In the genomic region with DNA sequence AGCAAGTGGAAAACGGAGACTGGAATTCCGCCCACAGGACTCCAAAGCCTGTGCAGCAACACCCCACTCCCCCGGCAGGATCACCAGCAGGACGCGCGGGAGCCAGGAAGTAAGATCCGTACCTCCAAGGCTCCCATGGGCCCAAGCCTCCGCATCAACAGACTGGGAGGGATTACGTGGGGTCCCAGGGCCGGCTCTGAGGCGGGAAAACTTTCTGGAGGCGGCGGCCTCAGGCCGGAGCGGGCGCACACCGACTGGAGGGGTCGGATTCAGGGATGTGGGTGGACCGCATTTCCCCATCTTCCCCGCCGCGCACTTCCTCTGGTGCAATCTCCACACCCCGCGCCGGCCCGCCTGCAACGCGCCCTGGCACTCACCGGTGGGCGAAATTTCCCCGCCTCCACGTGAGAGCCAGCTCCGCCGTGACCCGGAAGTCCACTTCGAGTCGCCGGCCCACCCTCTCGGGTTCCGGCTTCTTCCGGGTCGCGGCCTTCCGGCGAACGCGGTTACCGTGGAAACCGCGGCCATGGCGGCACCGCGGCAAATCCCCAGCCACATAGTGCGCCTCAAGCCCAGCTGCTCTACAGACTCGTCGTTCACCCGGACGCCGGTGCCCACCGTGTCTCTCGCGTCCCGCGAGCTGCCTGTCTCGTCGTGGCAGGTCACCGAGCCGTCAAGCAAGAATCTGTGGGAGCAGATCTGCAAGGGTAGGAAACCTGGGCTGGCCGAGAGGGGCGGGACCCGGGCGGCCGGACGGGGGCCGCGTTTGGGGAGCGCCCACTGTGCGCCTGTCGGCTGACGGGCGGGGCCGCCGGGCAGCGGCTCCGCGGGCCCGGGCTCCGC, we compare ENCODE assay signal across 1 cellular context.
A peak's percentile ranks its signal among the peaks of the same experiment; 100 is the strongest.
TF ChIP-seq lines count a peak whose summit lies in the region.

A gene with protein sequence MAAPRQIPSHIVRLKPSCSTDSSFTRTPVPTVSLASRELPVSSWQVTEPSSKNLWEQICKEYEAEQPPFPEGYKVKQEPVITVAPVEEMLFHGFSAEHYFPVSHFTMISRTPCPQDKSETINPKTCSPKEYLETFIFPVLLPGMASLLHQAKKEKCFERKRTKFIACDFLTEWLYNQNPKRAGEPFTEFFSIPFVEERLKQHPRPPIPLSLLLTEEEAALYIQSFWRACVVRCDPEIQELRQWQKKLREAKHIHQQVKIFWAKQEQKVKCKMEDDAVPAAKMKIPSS (plus strand): TSS at position 491 of the 843 bp plus-strand sequence. CDS start 36 bp downstream, at position 527.
A gene with protein sequence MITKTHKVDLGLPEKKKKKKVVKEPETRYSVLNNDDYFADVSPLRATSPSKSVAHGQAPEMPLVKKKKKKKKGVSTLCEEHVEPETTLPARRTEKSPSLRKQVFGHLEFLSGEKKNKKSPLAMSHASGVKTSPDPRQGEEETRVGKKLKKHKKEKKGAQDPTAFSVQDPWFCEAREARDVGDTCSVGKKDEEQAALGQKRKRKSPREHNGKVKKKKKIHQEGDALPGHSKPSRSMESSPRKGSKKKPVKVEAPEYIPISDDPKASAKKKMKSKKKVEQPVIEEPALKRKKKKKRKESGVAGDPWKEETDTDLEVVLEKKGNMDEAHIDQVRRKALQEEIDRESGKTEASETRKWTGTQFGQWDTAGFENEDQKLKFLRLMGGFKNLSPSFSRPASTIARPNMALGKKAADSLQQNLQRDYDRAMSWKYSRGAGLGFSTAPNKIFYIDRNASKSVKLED (minus strand): TSS at position 447 of the 843 bp plus-strand sequence. CDS start 3,192 bp downstream, outside the sequence.

TF ChIP-seq in K562, 482 proteins besides CTCF, POLR2A, EP300 and RAD21 (continued from another document and continues in another):
- TF ChIP-seq, protein P1, sequence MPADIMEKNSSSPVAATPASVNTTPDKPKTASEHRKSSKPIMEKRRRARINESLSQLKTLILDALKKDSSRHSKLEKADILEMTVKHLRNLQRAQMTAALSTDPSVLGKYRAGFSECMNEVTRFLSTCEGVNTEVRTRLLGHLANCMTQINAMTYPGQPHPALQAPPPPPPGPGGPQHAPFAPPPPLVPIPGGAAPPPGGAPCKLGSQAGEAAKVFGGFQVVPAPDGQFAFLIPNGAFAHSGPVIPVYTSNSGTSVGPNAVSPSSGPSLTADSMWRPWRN (IDR thresholded peaks at IDR 0.05; ENCODE audit: low read depth): no peak
- TF ChIP-seq, protein P2, sequence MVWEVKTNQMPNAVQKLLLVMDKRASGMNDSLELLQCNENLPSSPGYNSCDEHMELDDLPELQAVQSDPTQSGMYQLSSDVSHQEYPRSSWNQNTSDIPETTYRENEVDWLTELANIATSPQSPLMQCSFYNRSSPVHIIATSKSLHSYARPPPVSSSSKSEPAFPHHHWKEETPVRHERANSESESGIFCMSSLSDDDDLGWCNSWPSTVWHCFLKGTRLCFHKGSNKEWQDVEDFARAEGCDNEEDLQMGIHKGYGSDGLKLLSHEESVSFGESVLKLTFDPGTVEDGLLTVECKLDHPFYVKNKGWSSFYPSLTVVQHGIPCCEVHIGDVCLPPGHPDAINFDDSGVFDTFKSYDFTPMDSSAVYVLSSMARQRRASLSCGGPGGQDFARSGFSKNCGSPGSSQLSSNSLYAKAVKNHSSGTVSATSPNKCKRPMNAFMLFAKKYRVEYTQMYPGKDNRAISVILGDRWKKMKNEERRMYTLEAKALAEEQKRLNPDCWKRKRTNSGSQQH (CRISPR knock-in tag; IDR thresholded peaks at IDR 0.05): no peak
- TF ChIP-seq ZMIZ1 (IDR thresholded peaks at IDR 0.05; ENCODE audit: low read depth in 2 of 2, low read length in 2 of 2) (no peak), ZNF518B (CRISPR knock-in tag; IDR thresholded peaks at IDR 0.05) (no peak), TAF9B (IDR thresholded peaks at IDR 0.05; ENCODE audit: partially characterized antibody) (peak; percentile 69), SPI1 (IDR thresholded peaks at IDR 0.05; ENCODE audit: borderline replicate concordance, low read depth, low read length) (no peak), ZNF707 (CRISPR knock-in tag; conservative IDR thresholded peaks at IDR 0.05) (no peak), ZNF263 (CRISPR knock-in tag; IDR thresholded peaks at IDR 0.05; ENCODE audit: borderline replicate concordance) (no peak), CHAMP1 (IDR thresholded peaks at IDR 0.05) (no peak), SAP30 (IDR thresholded peaks at IDR 0.05; ENCODE audit: borderline replicate concordance, insufficient read depth, low read depth, low read length, poor library complexity, severe bottlenecking) (peak; percentile 98), HOMEZ (CRISPR knock-in tag; IDR thresholded peaks at IDR 0.05) (no peak), BCOR (IDR thresholded peaks at IDR 0.05) (no peak), ZNF57 (CRISPR knock-in tag; IDR thresholded peaks at IDR 0.05) (no peak), CTCFL (IDR thresholded peaks at IDR 0.05; ENCODE audit: borderline replicate concordance, insufficient read depth, low read depth, low read length, poor library complexity, severe bottlenecking) (no peak), HOXB6 (CRISPR knock-in tag; IDR thresholded peaks at IDR 0.05; ENCODE audit: borderline replicate concordance) (no peak), ZKSCAN8 (CRISPR knock-in tag; IDR thresholded peaks at IDR 0.05) (no peak), TOE1 (IDR thresholded peaks at IDR 0.05; ENCODE audit: borderline replicate concordance) (peak; percentile 47; the same call in 1 of the 2 replicates), TOE1 (CRISPR knock-in tag; IDR thresholded peaks at IDR 0.05; ENCODE audit: borderline replicate concordance, low read depth) (no peak), PML (IDR thresholded peaks at IDR 0.05; ENCODE audit: low read length) (no peak), KDM1A (IDR thresholded peaks at IDR 0.05) (no peak), SREBF2 (CRISPR knock-in tag; IDR thresholded peaks at IDR 0.05) (0 out of 2 replicates have a peak, but pooled peaks have one; percentile 58), ZNF41 (CRISPR knock-in tag; conservative IDR thresholded peaks at IDR 0.05) (no peak), ARNT (IDR thresholded peaks at IDR 0.05) (no peak), ZNF324 (CRISPR knock-in tag; IDR thresholded peaks at IDR 0.05) (no peak)
- TF ChIP-seq, protein P3, sequence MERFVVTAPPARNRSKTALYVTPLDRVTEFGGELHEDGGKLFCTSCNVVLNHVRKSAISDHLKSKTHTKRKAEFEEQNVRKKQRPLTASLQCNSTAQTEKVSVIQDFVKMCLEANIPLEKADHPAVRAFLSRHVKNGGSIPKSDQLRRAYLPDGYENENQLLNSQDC (CRISPR knock-in tag; IDR thresholded peaks at IDR 0.05): no peak
- TF ChIP-seq, protein P4, sequence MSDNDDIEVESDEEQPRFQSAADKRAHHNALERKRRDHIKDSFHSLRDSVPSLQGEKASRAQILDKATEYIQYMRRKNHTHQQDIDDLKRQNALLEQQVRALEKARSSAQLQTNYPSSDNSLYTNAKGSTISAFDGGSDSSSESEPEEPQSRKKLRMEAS (CRISPR knock-in tag; IDR thresholded peaks at IDR 0.05): peak; percentile 85
